ENCODE assay signal across 12 cellular contexts in genomic region chr16:70577256-70577698, GRCh38. TPM values are rescaled to one million over a fixed set of nuclear protein-coding genes. Genes with fewer than 3 reads are reported as not detected.
DNase-seq lines count a peak whose midpoint lies in the region; ATAC-seq, FAIRE-seq and TF ChIP-seq lines count a peak whose summit lies in the region.
"Had no signal": no experiment of that assay in that cellular context is flagged by ENCODE, and none has a peak within 500 bp of the region (broad histone marks: within the 10 kb centered on the region; RNA-seq: fewer than 3 reads in every experiment).

No MANE protein-coding gene starts in this region.

- no peak for DNase-seq in AG04450 (ENCODE audit: low read depth, low spot score)
- peak; percentile 76 for DNase-seq in HFFc6
- peak; percentile 68 for DNase-seq in astrocyte of the spinal cord (ENCODE audit: low read depth, low spot score)
- no peak for DNase-seq in HepG2 (ENCODE audit: low spot score)
- no peak for DNase-seq in GM13976 (ENCODE audit: low spot score)
- no peak for DNase-seq in RPMI8226
- no peak for DNase-seq in NCI-H2227 treated with DMSO at 0.1 percent for 48 hours (lab: John Stamatoyannopoulos, UW)
- DNase-seq: midbrain, NCI-H1048 had no signal

- H3K79me2 ChIP-seq in HepG2 (ENCODE audit: insufficient read depth, low read length), result no peaks in the 10 kb centered on the region

- POLR2A ChIA-PET in AG04450 (lab: Yijun Ruan, JAX) (interaction anchor here (1.7 kb wide), 1 partner anchor 24 kb away, joined by 9 read pairs; no protein-coding TSS in a partner anchor), HepG2 (lab: Yijun Ruan, JAX) (no interaction called here)

- H3K9me3 ChIP-seq in AG04450 (ENCODE audit: control insufficient read depth, insufficient read depth, low read length) (no peaks in the 10 kb centered on the region), HepG2 (ENCODE audit: low read length) (no peaks in the 10 kb centered on the region)

- peaks cover 13% of the 10 kb centered on the region for H3K4me1 ChIP-seq in HepG2 (ENCODE audit: insufficient read depth, low read length)

- H4K20me1 ChIP-seq in HepG2 (ENCODE audit: insufficient read depth, low read length), result peaks cover 11% of the 10 kb centered on the region; the same call in 1 of the 2 replicates

- peak overlapping the region; percentile 62 for H3K4me3 Mint-ChIP-seq in HFFc6

- no peak for TF ChIP-seq CTCF in AG04450 (IDR thresholded peaks at IDR 0.05; ENCODE audit: low read depth, low read length)
- TF ChIP-seq CTCF in HFFc6 (IDR thresholded peaks at IDR 0.05), result no peak
- no peak for TF ChIP-seq CTCF in astrocyte of the spinal cord (IDR thresholded peaks at IDR 0.05; ENCODE audit: low read depth, low read length)
- TF ChIP-seq CTCF in HepG2 (CRISPR knock-in tag; IDR thresholded peaks at IDR 0.05), result no peak
- no peak for TF ChIP-seq CTCF in GM13976 (IDR thresholded peaks at IDR 0.05; ENCODE audit: borderline replicate concordance, control extremely low read depth, extremely low read depth, insufficient read depth, missing control alignments)

- in situ Hi-C loops in astrocyte of the spinal cord (cut with HindIII; ENCODE audit: low sequenced_read_pairs), result no loop called here
- in situ Hi-C loops in HepG2 (cut with HindIII; ENCODE audit: extremely low pct_ligation_motif_present, low pct_unique_long_range_greater_than_20kb), result no loop called here
- in situ Hi-C loops in GM13976 (cut with MboI; ENCODE audit: low sequenced_read_pairs, unreplicated experiment), result no loop called here

- WGBS in HepG2 (ENCODE audit: low lambda C conversion rate), result 82% methylated on average over 7 of the region's 9 CpGs

- H3K27me3 Mint-ChIP-seq in HFFc6 (ENCODE audit: insufficient read depth), result peaks cover 6% of the 10 kb centered on the region; the same call in 1 of the 2 replicates

- peaks cover 57% of the 10 kb centered on the region for H3K4me1 Mint-ChIP-seq in HFFc6 (ENCODE audit: low read depth)

- H3K36me3 ChIP-seq in HepG2 (replicated peaks in 1 of 2; ENCODE audit: control insufficient read depth in 1 of 2, insufficient read depth in 2 of 2, low read length in 2 of 2), result peaks cover 16 to 22% of the 10 kb centered on the region in 2 experiments

- intact Hi-C loops in HepG2 (cut with micrococcal nuclease; ENCODE audit: unreplicated experiment), result loop anchor here (5.0 kb wide), 1 partner anchor 70 kb away; the partner anchor contains the start of gene IL34

- TF ChIP-seq RAD21 in HepG2 (CRISPR knock-in tag; IDR thresholded peaks at IDR 0.05), result no peak

- H3K4me3 ChIP-seq in AG04450 (ENCODE audit: low read depth, low read length) (no peak overlapping the region), astrocyte of the spinal cord (ENCODE audit: low read depth, low read length) (no peak overlapping the region), HepG2 (replicated peaks in 1 of 3; ENCODE audit: insufficient read depth in 1 of 3, low read depth in 2 of 3, low read length in 3 of 3) (no peak overlapping the region)
- H3K4me3 ChIP-seq: dorsolateral prefrontal cortex had no signal

- no peaks in the 10 kb centered on the region for H3K9me3 Mint-ChIP-seq in HFFc6

- no peak for TF ChIP-seq POLR2A in HepG2 (IDR thresholded peaks at IDR 0.05; ENCODE audit: insufficient read depth in 1 of 2, low read depth in 2 of 2, low read length in 2 of 2)

- CTCF ChIA-PET in AG04450 (lab: Charles Lee), result no interaction called here
- CTCF ChIA-PET in HepG2 (lab: Yijun Ruan, JAX; ENCODE audit: low intra/inter-chr PET ratio, low total read pairs), result no interaction called here

- H3K27ac ChIP-seq in AG04450 (ENCODE audit: low read depth, low read length) (peak overlapping the region; percentile 57), HepG2 (ENCODE audit: extremely low read length, insufficient read depth, low read length) (no peak overlapping the region)
- H3K27ac ChIP-seq: VCaP had no signal

- H3K27me3 ChIP-seq in AG04450 (ENCODE audit: control insufficient read depth, insufficient read depth, low read length), result no peaks in the 10 kb centered on the region
- peaks cover 0 to 3% of the 10 kb centered on the region in 2 experiments; a peak in 2 of 5 replicates for H3K27me3 ChIP-seq in HepG2 (ENCODE audit: control insufficient read depth in 1 of 2, insufficient read depth in 2 of 2, low read length in 2 of 2)
- H3K27me3 ChIP-seq: dorsolateral prefrontal cortex had no signal

- peaks cover 16% of the 10 kb centered on the region for H3K36me3 Mint-ChIP-seq in HFFc6 (ENCODE audit: low read depth)

- no peak for FAIRE-seq in HepG2 (lab: Jason Lieb, UNC)

- TF ChIP-seq EP300 in HepG2 (IDR thresholded peaks at IDR 0.05; ENCODE audit: low read depth in 2 of 2, low read length in 2 of 2) (no peak), HepG2 (CRISPR knock-in tag; IDR thresholded peaks at IDR 0.05; ENCODE audit: borderline replicate concordance) (no peak)

- H3K9ac ChIP-seq in HepG2 (ENCODE audit: insufficient read depth, low read depth, low read length), result no peak overlapping the region

- peak overlapping the region; percentile 83 for H3K27ac Mint-ChIP-seq in HFFc6

- no peak overlapping the region for H3K4me2 ChIP-seq in HepG2 (ENCODE audit: low read depth, low read length)

- BruUV-seq in HepG2 (replicated peaks; lab: Mats Ljungman, UMichigan), result no TSS peak

- ATAC-seq in HepG2, result peak; percentile 24
- no peak for ATAC-seq in HG03108 (IDR thresholded peaks at IDR 0.05; ENCODE audit: unreplicated experiment)

- no peak overlapping the region for H2AFZ ChIP-seq in HepG2 (ENCODE audit: low read length)

TF ChIP-seq in HepG2, 621 proteins besides CTCF, POLR2A, EP300 and RAD21 (continues in another document):
- no peak for TF ChIP-seq ATM (IDR thresholded peaks at IDR 0.05; ENCODE audit: borderline replicate concordance)

RNA-seq across cellular contexts. Expression of gene SF3B3, which starts 53.7 kb away (rescaled TPM):
- polyA plus RNA-seq in AG04450 (2011; rRNA removed) (139 and 169 TPM in 2 replicates), HepG2 (2011; rRNA removed) (140 and 157 TPM in 2 replicates)
- 200 and 213 TPM in 2 replicates for polyA minus RNA-seq in AG04450 (2011; rRNA and poly(A)+ RNA removed)
- 100 to 1,000 TPM; 289 to 358 (median 312) TPM for total RNA-seq in HFFc6 (2021; fragmentation: NEBNext Ultra II Directional; extraction: Animal tissue kit (Norgen Biotek cat#: 25700))
- total RNA-seq in HepG2 (2016; rRNA removed; fragmentation: Illumina TruSeq; extraction: Trizol), result 500 and 817 TPM in 2 replicates
- total RNA-seq in HepG2 (2016; cell fraction: cytosol; rRNA removed; fragmentation: Illumina TruSeq; extraction: Trizol; ENCODE audit: low read depth), result 52.3 and 54.5 TPM in 2 replicates
- 484 and 682 TPM in 2 replicates for total RNA-seq in HepG2 (2016; cell fraction: insoluble cytoplasmic fraction; rRNA removed; fragmentation: Illumina TruSeq; extraction: Trizol)
- 138 and 170 TPM in 2 replicates for total RNA-seq in HepG2 (2016; cell fraction: membrane; rRNA removed; fragmentation: Illumina TruSeq; extraction: Trizol)
- total RNA-seq in HepG2 (2016; cell fraction: nucleus; rRNA removed; fragmentation: Illumina TruSeq; extraction: Trizol), result 336 and 347 TPM in 2 replicates
- 134 and 147 TPM in 2 replicates for polyA plus RNA-seq in HepG2 (2011; cell fraction: cytosol; rRNA removed)
- 150 and 189 TPM in 2 replicates for polyA plus RNA-seq in HepG2 (2011; cell fraction: nucleus; rRNA removed)
- polyA plus RNA-seq in HepG2 (2012), result 211 and 269 TPM in 2 replicates
- polyA plus RNA-seq in HepG2 (2016; cell fraction: cytosol; fragmentation: Illumina TruSeq; extraction: Trizol; ENCODE audit: low read depth), result 31.7 and 36.7 TPM in 2 replicates
- 551 and 651 TPM in 2 replicates for polyA plus RNA-seq in HepG2 (2016; cell fraction: insoluble cytoplasmic fraction; fragmentation: Illumina TruSeq; extraction: Trizol; ENCODE audit: low read depth)
- polyA plus RNA-seq in HepG2 (2016; cell fraction: membrane; fragmentation: Illumina TruSeq; extraction: Trizol; ENCODE audit: low read depth), result 103 and 131 TPM in 2 replicates
- 452 and 475 TPM in 2 replicates for polyA plus RNA-seq in HepG2 (2016; cell fraction: nucleus; fragmentation: Illumina TruSeq; extraction: Trizol; ENCODE audit: insufficient read depth, low read depth)
- 774 and 825 TPM in 2 replicates for polyA minus RNA-seq in HepG2 (2011; rRNA and poly(A)+ RNA removed; ENCODE audit: low replicate concordance)
- polyA minus RNA-seq in HepG2 (2011; cell fraction: cytosol; rRNA and poly(A)+ RNA removed), result 152 and 162 TPM in 2 replicates
- 238 and 284 TPM in 2 replicates for polyA minus RNA-seq in HepG2 (2011; cell fraction: nucleus; rRNA and poly(A)+ RNA removed)

RNA-seq across cellular contexts. Expression of gene COG4, which starts 53.9 kb away (rescaled TPM):
- polyA plus RNA-seq in AG04450 (2011; rRNA removed) (50.6 and 51.8 TPM in 2 replicates), HepG2 (2011; rRNA removed) (51.1 and 52.7 TPM in 2 replicates)
- 54.6 and 72.7 TPM in 2 replicates for polyA minus RNA-seq in AG04450 (2011; rRNA and poly(A)+ RNA removed)
- total RNA-seq in HFFc6 (2021; fragmentation: NEBNext Ultra II Directional; extraction: Animal tissue kit (Norgen Biotek cat#: 25700)), result 10 to 100 TPM; 70.2 to 91.7 (median 80.2) TPM
- total RNA-seq in HepG2 (2016; rRNA removed; fragmentation: Illumina TruSeq; extraction: Trizol), result 73.8 and 85.7 TPM in 2 replicates
- 9.8 and 10.8 TPM in 2 replicates for total RNA-seq in HepG2 (2016; cell fraction: cytosol; rRNA removed; fragmentation: Illumina TruSeq; extraction: Trizol; ENCODE audit: low read depth)
- total RNA-seq in HepG2 (2016; cell fraction: insoluble cytoplasmic fraction; rRNA removed; fragmentation: Illumina TruSeq; extraction: Trizol), result 73.6 and 85.8 TPM in 2 replicates
- total RNA-seq in HepG2 (2016; cell fraction: membrane; rRNA removed; fragmentation: Illumina TruSeq; extraction: Trizol), result 16.2 and 17.5 TPM in 2 replicates
- total RNA-seq in HepG2 (2016; cell fraction: nucleus; rRNA removed; fragmentation: Illumina TruSeq; extraction: Trizol), result 47.2 and 51.5 TPM in 2 replicates
- polyA plus RNA-seq in HepG2 (2011; cell fraction: cytosol; rRNA removed), result 40.4 and 61.2 TPM in 2 replicates
- polyA plus RNA-seq in HepG2 (2011; cell fraction: nucleus; rRNA removed), result 138 and 141 TPM in 2 replicates
- 38.9 and 41.3 TPM in 2 replicates for polyA plus RNA-seq in HepG2 (2012)
- polyA plus RNA-seq in HepG2 (2016; cell fraction: cytosol; fragmentation: Illumina TruSeq; extraction: Trizol; ENCODE audit: low read depth), result 4.5 and 4.8 TPM in 2 replicates
- 53.2 and 57.0 TPM in 2 replicates for polyA plus RNA-seq in HepG2 (2016; cell fraction: insoluble cytoplasmic fraction; fragmentation: Illumina TruSeq; extraction: Trizol; ENCODE audit: low read depth)
- polyA plus RNA-seq in HepG2 (2016; cell fraction: membrane; fragmentation: Illumina TruSeq; extraction: Trizol; ENCODE audit: low read depth), result 5.8 and 7.8 TPM in 2 replicates
- polyA plus RNA-seq in HepG2 (2016; cell fraction: nucleus; fragmentation: Illumina TruSeq; extraction: Trizol; ENCODE audit: insufficient read depth, low read depth), result 75.3 and 76.0 TPM in 2 replicates
- polyA minus RNA-seq in HepG2 (2011; rRNA and poly(A)+ RNA removed; ENCODE audit: low replicate concordance), result 62.6 and 88.2 TPM in 2 replicates
- polyA minus RNA-seq in HepG2 (2011; cell fraction: cytosol; rRNA and poly(A)+ RNA removed), result 21.7 and 23.0 TPM in 2 replicates
- polyA minus RNA-seq in HepG2 (2011; cell fraction: nucleus; rRNA and poly(A)+ RNA removed), result 43.4 and 56.8 TPM in 2 replicates

Comparison
In these comparisons a context has a peak if more than half of its experiments do, and no peak if none do; other contexts are left out.
1. DNase-seq: peak in HFFc6 (single experiment) and astrocyte of the spinal cord (single experiment); none in AG04450 (single experiment), HepG2 (single experiment), GM13976 (single experiment), RPMI8226 (single experiment) and NCI-H2227 treated with DMSO at 0.1 percent for 48 hours (single experiment).